2 cellular contexts compared by ENCODE assay signal in genomic region chr2:47404356-47404755, GRCh38.
TF ChIP-seq lines count a peak whose summit lies in the region.

No MANE protein-coding gene starts in this region.

TF ChIP-seq in A549, 52 proteins besides CTCF, POLR2A, EP300 and RAD21 (continued from another document):
- no peak for TF ChIP-seq REST (IDR thresholded peaks at IDR 0.05)
- TF ChIP-seq TP53 (CRISPR knock-in tag; IDR thresholded peaks at IDR 0.05) = no peak
- TF ChIP-seq CBX2 (IDR thresholded peaks at IDR 0.05; ENCODE audit: borderline replicate concordance, low read depth) = no peak
- TF ChIP-seq, protein P1, sequence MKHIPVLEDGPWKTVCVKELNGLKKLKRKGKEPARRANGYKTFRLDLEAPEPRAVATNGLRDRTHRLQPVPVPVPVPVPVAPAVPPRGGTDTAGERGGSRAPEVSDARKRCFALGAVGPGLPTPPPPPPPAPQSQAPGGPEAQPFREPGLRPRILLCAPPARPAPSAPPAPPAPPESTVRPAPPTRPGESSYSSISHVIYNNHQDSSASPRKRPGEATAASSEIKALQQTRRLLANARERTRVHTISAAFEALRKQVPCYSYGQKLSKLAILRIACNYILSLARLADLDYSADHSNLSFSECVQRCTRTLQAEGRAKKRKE (CRISPR knock-in tag; IDR thresholded peaks at IDR 0.05; ENCODE audit: low read depth) = no peak
- TF ChIP-seq HOXA7 (CRISPR knock-in tag; IDR thresholded peaks at IDR 0.05) = no peak

TF ChIP-seq in HCT116, 20 proteins besides CTCF, POLR2A, EP300 and RAD21 (continued from another document):
- TF ChIP-seq REST (IDR thresholded peaks at IDR 0.05; ENCODE audit: low read depth) = no peak
- TF ChIP-seq CBX3 (IDR thresholded peaks at IDR 0.05; ENCODE audit: low read depth) = no peak
- no peak for TF ChIP-seq POLR2AphosphoS5 (IDR thresholded peaks at IDR 0.05; ENCODE audit: low read depth, low read length)
- no peak for TF ChIP-seq YY1 (IDR thresholded peaks at IDR 0.05; ENCODE audit: extremely low read depth, insufficient replicate concordance, low read depth, low read length)
- no peak for TF ChIP-seq ATF3 (IDR thresholded peaks at IDR 0.05)
- no peak for TF ChIP-seq SRF (IDR thresholded peaks at IDR 0.05; ENCODE audit: low read depth)
- no peak for TF ChIP-seq SP1 (IDR thresholded peaks at IDR 0.05; ENCODE audit: low read depth)
- no peak for TF ChIP-seq ELF1 (IDR thresholded peaks at IDR 0.05; ENCODE audit: borderline replicate concordance, low read depth)
- no peak for TF ChIP-seq JUND (IDR thresholded peaks at IDR 0.05)
- no peak for TF ChIP-seq FOSL1 (IDR thresholded peaks at IDR 0.05; ENCODE audit: low read depth)
- TF ChIP-seq EZH2 (IDR thresholded peaks at IDR 0.05) = no peak
- TF ChIP-seq SIN3A (IDR thresholded peaks at IDR 0.05; ENCODE audit: low read depth) = no peak
- TF ChIP-seq TCF7L2 (IDR thresholded peaks at IDR 0.05; ENCODE audit: borderline replicate concordance, extremely low read depth, insufficient read depth, insufficient read length) = no peak
- TF ChIP-seq MAX (IDR thresholded peaks at IDR 0.05) = no peak
